ENCODE assay signal across 8 cellular contexts in genomic region chr13:39612023-39612637, GRCh38. TPM values are rescaled to one million over a fixed set of nuclear protein-coding genes. Genes with fewer than 3 reads are reported as not detected.
DNase-seq lines count a peak whose midpoint lies in the region; ATAC-seq and TF ChIP-seq lines count a peak whose summit lies in the region.

No MANE protein-coding gene starts in this region.

- no peak overlapping the region for H3K4me3 Mint-ChIP-seq in GM23338

- DNase-seq in AG10803 (ENCODE audit: low read depth) (peak; percentile 77), GM23338 (ENCODE audit: low spot score) (peak; percentile 93), NCI-H2171 treated with DMSO at 0.1 percent for 48 hours (lab: John Stamatoyannopoulos, UW) (peak; percentile 52), dedifferentiated amniotic fluid mesenchymal stem cell (ENCODE audit: extremely low spot score) (peak; percentile 81), lower leg skin (ENCODE audit: low spot score in 2 of 2) (peak; percentile 85 to 88)
- peak; percentile 23 for DNase-seq in stimulated activated CD8-positive, alpha-beta memory T cell treated with anti-CD3 and anti-CD28 coated beads, Interleukin-4, amount 100 ng/mL, for 24 hours (ENCODE audit: low read depth)

- TF ChIP-seq CTCF in AG10803 (conservative IDR thresholded peaks at IDR 0.05; ENCODE audit: low read length) = peak; percentile 85
- peak; percentile 77 to 97 for TF ChIP-seq CTCF in GM23338 (conservative IDR thresholded peaks at IDR 0.05; ENCODE audit: low read depth in 2 of 2)
- TF ChIP-seq CTCF in WI38 (IDR thresholded peaks at IDR 0.05; ENCODE audit: low read depth, low read length) = peak; percentile 34; the same call in 1 of the 2 replicates
- peak in 1 of 3 donors; percentile 87 for TF ChIP-seq CTCF in lower leg skin (IDR thresholded peaks at IDR 0.05)

- no peaks in the 10 kb centered on the region for H3K4me1 ChIP-seq in GM23338 (ENCODE audit: insufficient read depth)

- intact Hi-C loops in lower leg skin (cut with DNase I; ENCODE audit: low total_unique reads) = loop anchor here (5.0 to 10.0 kb wide), 2 partner anchors 337 to 465 kb away; no protein-coding TSS in a partner anchor

- H3K36me3 ChIP-seq in GM23338 (ENCODE audit: insufficient read depth) = no peaks in the 10 kb centered on the region

- H3K4me2 ChIP-seq in GM23338 = no peak overlapping the region

- H3K9me2 ChIP-seq in GM23338 (ENCODE audit: insufficient read depth) = no peaks in the 10 kb centered on the region

- no peaks in the 10 kb centered on the region for H3K27me3 Mint-ChIP-seq in GM23338 (ENCODE audit: insufficient read depth, low read depth, poor library complexity)

- no peak for TF ChIP-seq POLR2A in lower leg skin (IDR thresholded peaks at IDR 0.05)

- no peaks in the 10 kb centered on the region for H4K20me1 ChIP-seq in GM23338 (replicated peaks; ENCODE audit: insufficient read depth)

- H3K4me1 Mint-ChIP-seq in GM23338 = peaks cover 4% of the 10 kb centered on the region; the same call in 1 of the 3 replicates

- no peaks in the 10 kb centered on the region for H3K79me2 ChIP-seq in GM23338 (replicated peaks; ENCODE audit: insufficient read depth)

- no peaks in the 10 kb centered on the region for H3K9me3 Mint-ChIP-seq in GM23338

- WGBS in lower leg skin, 2 donors = 55 to 58% methylated on average over 5 of the region's 5 CpGs

- no peaks in the 10 kb centered on the region for H3F3A ChIP-seq in GM23338 (replicated peaks; ENCODE audit: low read depth)

- ATAC-seq in GM23338 (peak; percentile 69), HG02623 (IDR thresholded peaks at IDR 0.05; ENCODE audit: unreplicated experiment) (no peak)

- H3K27me3 ChIP-seq in GM23338 (ENCODE audit: insufficient read depth) = no peaks in the 10 kb centered on the region

- H3K27ac Mint-ChIP-seq in GM23338 = no peak overlapping the region

- no peaks in the 10 kb centered on the region for H3K36me3 Mint-ChIP-seq in GM23338 (ENCODE audit: low read depth)

- no peak overlapping the region for H2AFZ ChIP-seq in GM23338

- H3K4me3 ChIP-seq in AG10803 (ENCODE audit: low read length) (no peak overlapping the region), GM23338 (no peak overlapping the region), WI38 (ENCODE audit: low read depth, low read length) (no peak overlapping the region), lower leg skin (ENCODE audit: low read depth, poor library complexity, severe bottlenecking) (no peak overlapping the region)

- no peak overlapping the region for H3K27ac ChIP-seq in GM23338 (ENCODE audit: low read depth)

TF ChIP-seq in GM23338, 12 proteins besides CTCF, POLR2A, EP300 and RAD21 (continues in another document):
- TF ChIP-seq NANOG (IDR thresholded peaks at IDR 0.05; ENCODE audit: borderline replicate concordance) = no peak
- no peak for TF ChIP-seq ZNF462 (CRISPR knock-in tag; IDR thresholded peaks at IDR 0.05)
- no peak for TF ChIP-seq JUNB (IDR thresholded peaks at IDR 0.05; ENCODE audit: unreplicated experiment)
- TF ChIP-seq ZNF114 (CRISPR knock-in tag; IDR thresholded peaks at IDR 0.05) = no peak
- TF ChIP-seq EZH2phosphoT487 (IDR thresholded peaks at IDR 0.05; ENCODE audit: unreplicated experiment) = no peak
- TF ChIP-seq CREB1 (CRISPR knock-in tag; IDR thresholded peaks at IDR 0.05; ENCODE audit: low read depth) = no peak
- TF ChIP-seq EZH2 (IDR thresholded peaks at IDR 0.05; ENCODE audit: low read depth, unreplicated experiment) = no peak
- TF ChIP-seq POLR2AphosphoS5 (IDR thresholded peaks at IDR 0.05; ENCODE audit: low read depth) = no peak
- no peak for TF ChIP-seq ETS1 (IDR thresholded peaks at IDR 0.05)
- TF ChIP-seq ZNF331 (CRISPR knock-in tag; IDR thresholded peaks at IDR 0.05; ENCODE audit: low read depth) = no peak
- TF ChIP-seq STAT1 (IDR thresholded peaks at IDR 0.05; ENCODE audit: unreplicated experiment) = no peak

RNA-seq across cellular contexts. Expression of gene LHFPL6, which starts 9.1 kb away (rescaled TPM):
- 5.2 and 9.5 TPM in 2 replicates for total RNA-seq in GM23338 (2014; rRNA removed; shearing (Covaris generic))
- 7.1 and 7.8 TPM in 2 replicates for polyA plus RNA-seq in GM23338 (2016; fragmentation: Nextera tagmentation; extraction: Ambion mirVana)
- 10 to 100 TPM; 12.8 to 27.3 (median 22.5) TPM for total RNA-seq in lower leg skin

RNA-seq across cellular contexts. Expression of gene COG6, which starts 43.3 kb away (rescaled TPM):
- 21.8 and 23.6 TPM in 2 replicates for total RNA-seq in GM23338 (2014; rRNA removed; shearing (Covaris generic))
- 5.9 and 10.0 TPM in 2 replicates for polyA plus RNA-seq in GM23338 (2016; fragmentation: Nextera tagmentation; extraction: Ambion mirVana)
- total RNA-seq in lower leg skin = 10 to 100 TPM; 16.8 to 24.3 (median 20.5) TPM

Comparison
In these comparisons a context has a peak if more than half of its experiments do, and no peak if none do; other contexts are left out.
1. DNase-seq: peak in every context shown above with its lines; median percentile 93 in GM23338; 86 in lower leg skin; 81 in dedifferentiated amniotic fluid mesenchymal stem cell; 77 in AG10803; 52 in NCI-H2171 treated with DMSO at 0.1 percent for 48 hours; 23 in stimulated activated CD8-positive, alpha-beta memory T cell treated with anti-CD3 and anti-CD28 coated beads, Interleukin-4, amount 100 ng/mL, for 24 hours.